1 cellular context compared by ENCODE assay signal in genomic region chr7:41979834-41980307, GRCh38.
TF ChIP-seq lines count a peak whose summit lies in the region.

No MANE protein-coding gene starts in this region.

TF ChIP-seq in WTC11, 78 proteins besides CTCF, POLR2A, EP300 and RAD21 (continued from another document):
- TF ChIP-seq ZNF425 (CRISPR knock-in tag; conservative IDR thresholded peaks at IDR 0.05): no peak
